In the genomic region with DNA sequence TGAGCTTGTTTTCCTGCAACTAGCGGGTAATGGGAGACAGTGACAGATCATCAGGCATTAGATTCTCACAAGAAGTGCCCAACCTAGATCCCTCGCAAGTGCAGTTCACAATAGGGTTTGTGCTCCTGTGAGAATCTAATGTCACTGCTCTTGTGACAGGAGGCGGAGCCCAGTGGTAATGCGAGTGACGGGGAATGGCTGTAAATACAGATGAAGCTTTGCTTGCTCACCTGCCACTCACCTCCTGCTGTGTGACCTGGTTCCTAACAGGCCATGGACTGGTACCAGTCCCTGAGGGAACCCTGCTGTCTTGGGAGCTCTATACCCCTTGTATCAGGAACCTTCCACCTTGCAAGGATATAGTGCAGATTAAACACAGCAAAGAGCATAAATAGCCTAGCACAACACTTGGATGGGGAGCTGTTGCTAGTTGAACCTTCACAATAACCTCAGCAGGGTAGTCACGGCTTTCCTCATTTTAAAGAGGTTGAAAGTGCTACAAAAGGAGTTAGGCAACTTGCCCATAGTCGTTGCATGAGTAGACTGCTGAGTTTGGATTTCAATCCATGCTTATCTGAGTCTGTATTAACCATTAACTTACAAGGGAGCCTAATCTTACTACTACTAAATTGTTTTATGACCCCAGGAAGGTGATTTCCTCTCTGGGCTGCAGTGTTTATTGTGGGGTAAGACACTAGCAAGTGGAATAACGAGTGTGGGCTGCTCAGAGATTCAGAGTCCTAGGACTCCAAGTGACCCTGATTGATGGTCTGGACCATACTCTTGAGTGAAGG, we compare ENCODE assay signal across 33 cellular contexts.
DNase-seq lines count a peak whose midpoint lies in the region; ATAC-seq, FAIRE-seq and TF ChIP-seq lines count a peak whose summit lies in the region.
"Had no signal": no experiment of that assay in that cellular context is flagged by ENCODE, and none has a peak within 500 bp of the region (broad histone marks: within the 10 kb centered on the region; RNA-seq: fewer than 3 reads in every experiment).

No MANE protein-coding gene starts in this region.

- H3K27me3 ChIP-seq in mucosa of rectum (ENCODE audit: control insufficient read depth in 2 of 2, insufficient read depth in 2 of 2, low read length in 2 of 2) = no peaks in the 10 kb centered on the region
- H3K27me3 ChIP-seq: BE2C, neutrophil, tibial nerve had no signal

- H3K4me1 Mint-ChIP-seq in Calu3 (ENCODE audit: low read depth, unreplicated experiment) = peaks cover 31% of the 10 kb centered on the region
- H3K4me1 Mint-ChIP-seq: CD8-positive, alpha-beta memory T cell; endodermal cell; naive thymus-derived CD4-positive, alpha-beta T cell had no signal

- H3K9me3 ChIP-seq in mucosa of rectum (ENCODE audit: control insufficient read depth in 2 of 2, low read length in 2 of 2) = no peaks in the 10 kb centered on the region
- H3K9me3 ChIP-seq: BE2C, neutrophil, prostate gland, tibial nerve had no signal

- peak overlapping the region; percentile 42 to 66 for H3K27ac ChIP-seq in mucosa of rectum (ENCODE audit: low read depth in 2 of 2, low read length in 2 of 2)
- H3K27ac ChIP-seq: neutrophil, prostate gland, SK-N-MC, tibial nerve had no signal

- no peak for ATAC-seq in HG02588 (IDR thresholded peaks at IDR 0.05; ENCODE audit: unreplicated experiment)
- ATAC-seq: esophagus mucosa; HCT116; left ventricle myocardium superior; naive thymus-derived CD4-positive, alpha-beta T cell; PC-3 had no signal

- no peaks in the 10 kb centered on the region for H3K9me3 Mint-ChIP-seq in Calu3 (ENCODE audit: low read depth, unreplicated experiment)

- CTCF ChIA-PET in Calu3 (lab: Charles Lee) (interaction anchor here (1.0 kb wide), 1 partner anchor 134 kb away, joined by 3 read pairs; no protein-coding TSS in a partner anchor), HEK293T (lab: Yijun Ruan, JAX) (interaction anchor here (0.6 kb wide), 1 partner anchor 345 kb away, joined by 3 read pairs; no protein-coding TSS in a partner anchor)

- intact Hi-C loops in Calu3 (cut with micrococcal nuclease; ENCODE audit: unreplicated experiment) = loop anchor here (10.0 kb wide), 1 partner anchor 240 kb away; no protein-coding TSS in a partner anchor

- peaks cover 18 to 28% of the 10 kb centered on the region in 2 donors for H3K4me1 ChIP-seq in mucosa of rectum (ENCODE audit: control insufficient read depth in 2 of 2, insufficient read depth in 2 of 2, low read length in 2 of 2)
- H3K4me1 ChIP-seq: prostate gland, tibial nerve had no signal

- peak overlapping the region; percentile 2 to 26 for H3K4me3 ChIP-seq in mucosa of rectum (ENCODE audit: low read length in 2 of 2)
- H3K4me3 ChIP-seq: prostate gland, SK-N-MC, tibial nerve had no signal

- H3K36me3 ChIP-seq in mucosa of rectum (ENCODE audit: control insufficient read depth in 2 of 2, insufficient read depth in 2 of 2, low read length in 2 of 2) = no peaks in the 10 kb centered on the region
- H3K36me3 ChIP-seq: BE2C, neutrophil, prostate gland, tibial nerve had no signal

- no TSS peak for BruUV-seq in Calu3 (replicated peaks; lab: Mats Ljungman, UMichigan)

- no peak overlapping the region for H3K9ac ChIP-seq in mucosa of rectum (ENCODE audit: low read depth in 1 of 2, low read length in 2 of 2)

- no peak overlapping the region for H3K4me3 Mint-ChIP-seq in Calu3 (ENCODE audit: low read depth, unreplicated experiment)
- H3K4me3 Mint-ChIP-seq: CD8-positive, alpha-beta memory T cell; endodermal cell; naive thymus-derived CD4-positive, alpha-beta T cell had no signal

- no peak for FAIRE-seq in RCC 7860 (lab: Jason Lieb, UNC)
- FAIRE-seq: astrocyte, G401.6, TTC549 had no signal

- H3K36me3 Mint-ChIP-seq in Calu3 (ENCODE audit: insufficient read depth, unreplicated experiment) = no peaks in the 10 kb centered on the region
- H3K36me3 Mint-ChIP-seq: CD8-positive, alpha-beta memory T cell; naive thymus-derived CD4-positive, alpha-beta T cell had no signal

- POLR2A ChIA-PET in HEK293T (lab: Yijun Ruan, JAX) = no interaction called here

- TF ChIP-seq CTCF in Calu3 (IDR thresholded peaks at IDR 0.05; ENCODE audit: unreplicated experiment) = no peak

- DNase-seq in Calu3 = peak; percentile 13
- DNase-seq in HEK293T (ENCODE audit: extremely low spot score) = peak; percentile 19
- DNase-seq in RCC 7860 (ENCODE audit: low spot score) = peak; percentile 27
- DNase-seq in NCI-H2196 treated with DMSO at 0.1 percent for 48 hours (lab: John Stamatoyannopoulos, UW; ENCODE audit: unreplicated experiment) = no peak
- DNase-seq in midbrain (lab: John Stamatoyannopoulos, UW) = no peak
- DNase-seq in NCI-H226 = no peak
- DNase-seq: ACHN; activated CD4-positive, alpha-beta T cell treated with anti-CD3 and anti-CD28 coated beads, Interleukin-2, amount 50 U/mL, for 4 hours; activated T-cell treated with anti-CD3 and anti-CD28 coated beads, Interleukin-2, amount 50 U/mL, for 48 hours; CD8-positive, alpha-beta memory T cell; DMS153; endodermal cell; glutamatergic neuron; left ventricle myocardium superior; naive thymus-derived CD4-positive, alpha-beta T cell; NCI-H1092; NCI-H187; NCI-H446 treated with DMSO at 0.1 percent for 48 hours; NK-92 treated with Interleukin-12 subunit alpha and Interleukin-12 subunit beta, amount 100 ng/mL, for 24 hours; PC-3; stimulated activated CD4-positive, alpha-beta T cell treated with anti-CD3 and anti-CD28 coated beads, Interleukin-4, amount 100 ng/mL, for 24 hours had no signal

- no peak overlapping the region for H3K27ac Mint-ChIP-seq in Calu3 (ENCODE audit: unreplicated experiment)
- H3K27ac Mint-ChIP-seq: CD8-positive, alpha-beta memory T cell; endodermal cell; naive thymus-derived CD4-positive, alpha-beta T cell had no signal

- no peaks in the 10 kb centered on the region for H3K27me3 Mint-ChIP-seq in Calu3 (ENCODE audit: unreplicated experiment)

TF ChIP-seq in HEK293T, 16 proteins besides CTCF, POLR2A, EP300 and RAD21:
- TF ChIP-seq LEF1 (IDR thresholded peaks at IDR 0.05; ENCODE audit: borderline replicate concordance) (no peak), NFRKB (IDR thresholded peaks at IDR 0.05) (no peak), HDGF (IDR thresholded peaks at IDR 0.05; ENCODE audit: borderline replicate concordance) (no peak), BHLHE40 (IDR thresholded peaks at IDR 0.05; ENCODE audit: borderline replicate concordance) (no peak)
TF ChIP-seq in HEK293T: peak in this region for 0.

Comparison
In these comparisons a context has a peak if more than half of its experiments do, and no peak if none do; other contexts are left out.
1. DNase-seq: peak in Calu3 (single experiment), HEK293T (single experiment) and RCC 7860 (single experiment); none in NCI-H2196 treated with DMSO at 0.1 percent for 48 hours (single experiment), midbrain (single experiment) and NCI-H226 (single experiment).